In genomic region chr1:14822996-14823395, GRCh38 we compare ENCODE assay signal across 25 cellular contexts.
"Had no signal": no experiment of that assay in that cellular context is flagged by ENCODE, and none has a peak within 500 bp of the region (broad histone marks: within the 10 kb centered on the region; RNA-seq: fewer than 3 reads in every experiment).

No MANE protein-coding gene starts in this region.

- H3K9me3 ChIP-seq: heart right ventricle, left ventricle myocardium inferior, ovary, right atrium auricular region, spleen, testis, thyroid gland, transverse colon, upper lobe of left lung, vagina had no signal

- H3K79me2 ChIP-seq: hepatocyte had no signal

- H3K27me3 ChIP-seq: hepatocyte, neural progenitor cell, ovary, right atrium auricular region, spleen, testis, thyroid gland, transverse colon, upper lobe of left lung, vagina had no signal

- DNase-seq: heart right ventricle; islet precursor cell; left ventricle myocardium inferior; naive B cell; natural killer cell; nephron progenitor cell; ovary; spleen; stimulated activated CD4-positive, alpha-beta T cell treated with anti-CD3 and anti-CD28 coated beads, Interleukin-2, amount 100 ng/mL, for 48 hours; stimulated activated CD4-positive, alpha-beta T cell treated with anti-CD3 and anti-CD28 coated beads, Interleukin-4, amount 100 ng/mL, for 4 hours; stimulated activated CD8-positive, alpha-beta memory T cell treated with anti-CD3 and anti-CD28 coated beads, Interleukin-4, amount 100 ng/mL, for 48 hours; stimulated activated naive CD4-positive, alpha-beta T cell treated with Interleukin-2 at 50 U/mL for 16 hours; stimulated activated naive CD8-positive, alpha-beta T cell treated with anti-CD3 and anti-CD28 coated beads, Interleukin-15, amount 100 ng/mL, for 72 hours; substantia nigra; testis; thyroid gland; transverse colon had no signal

- H3K27ac ChIP-seq: heart right ventricle, hepatocyte, left ventricle myocardium inferior, neural progenitor cell, ovary, right atrium auricular region, spleen, testis, thyroid gland, transverse colon, upper lobe of left lung, vagina had no signal

- H2AFZ ChIP-seq: hepatocyte, neural progenitor cell had no signal

- ATAC-seq: heart right ventricle; natural killer cell; sciatic nerve; stimulated activated memory B cell treated with anti-CD40 and anti-IgM and Interleukin-4, amounts not matched to agents 10 μg/mL and 1 μg/mL and 100 μg/mL, for 72 hours; stimulated activated naive CD8-positive, alpha-beta T cell treated with anti-CD3 and anti-CD28 coated beads, Interleukin-15, amount 100 ng/mL, for 72 hours had no signal

- H3K4me2 ChIP-seq: hepatocyte, neural progenitor cell had no signal

- H3K4me1 ChIP-seq: heart right ventricle, left ventricle myocardium inferior, neural progenitor cell, right atrium auricular region, spleen, testis, thyroid gland, transverse colon, upper lobe of left lung, vagina had no signal

- H3K4me3 ChIP-seq: heart right ventricle, hepatocyte, left ventricle myocardium inferior, neural progenitor cell, ovary, right atrium auricular region, skin epidermis, spleen, testis, thyroid gland, transverse colon, upper lobe of left lung, vagina had no signal

- H3K36me3 ChIP-seq: heart right ventricle, left ventricle myocardium inferior, neural progenitor cell, ovary, right atrium auricular region, spleen, thyroid gland, transverse colon, upper lobe of left lung, vagina had no signal

- H3K9ac ChIP-seq: neural progenitor cell had no signal
